ENCODE assay signal across 18 cellular contexts in genomic region chr12:42725839-42726238, GRCh38.
DNase-seq lines count a peak whose midpoint lies in the region; ATAC-seq and TF ChIP-seq lines count a peak whose summit lies in the region.
"Had no signal": no experiment of that assay in that cellular context is flagged by ENCODE, and none has a peak within 500 bp of the region (broad histone marks: within the 10 kb centered on the region; RNA-seq: fewer than 3 reads in every experiment).

No MANE protein-coding gene starts in this region.

- H2AFZ ChIP-seq in PC-3 (ENCODE audit: low read length), result no peak overlapping the region

- no peaks in the 10 kb centered on the region for H3K36me3 Mint-ChIP-seq in type B pancreatic cell
- H3K36me3 Mint-ChIP-seq in activated CD8-positive, alpha-beta T cell treated with anti-CD3 and anti-CD28 coated beads for 36 hours (ENCODE audit: low read depth), result no peaks in the 10 kb centered on the region

- no peaks in the 10 kb centered on the region for H4K20me1 ChIP-seq in PC-3 (ENCODE audit: low read length)

- H3K27me3 ChIP-seq in PC-3 (ENCODE audit: low read length) (no peaks in the 10 kb centered on the region), kidney epithelial cell (ENCODE audit: control insufficient read depth, insufficient read depth, low read length) (no peaks in the 10 kb centered on the region)
- H3K27me3 ChIP-seq: BE2C had no signal

- no peak overlapping the region for H3K27ac ChIP-seq in PC-3 (ENCODE audit: low read length)

- peaks cover 41% of the 10 kb centered on the region for H3K4me1 ChIP-seq in PC-3 (ENCODE audit: insufficient read depth, low read length)
- H3K4me1 ChIP-seq: BE2C had no signal

- H3K9ac ChIP-seq in PC-3 (ENCODE audit: low read length), result no peak overlapping the region

- H3K4me3 Mint-ChIP-seq in type B pancreatic cell, result no peak overlapping the region
- no peak overlapping the region for H3K4me3 Mint-ChIP-seq in activated CD8-positive, alpha-beta T cell treated with anti-CD3 and anti-CD28 coated beads for 36 hours
- H3K4me3 Mint-ChIP-seq: T-helper 1 cell treated with Interleukin-12 subunit alpha and Interleukin-12 subunit beta and Interleukin-4 antibody, amounts not matched to agents 30 μg/mL and 1 μg/mL, for 36 hours had no signal

- H3K4me3 ChIP-seq in AG10803 (ENCODE audit: low read length) (no peak overlapping the region), PC-3 (ENCODE audit: low read length) (no peak overlapping the region), kidney epithelial cell (ENCODE audit: low read depth, low read length) (no peak overlapping the region)
- H3K4me3 ChIP-seq: mucosa of descending colon had no signal

- DNase-seq in AG10803 (ENCODE audit: low read depth) (peak; percentile 61), PC-3 (peak; percentile 80), dedifferentiated amniotic fluid mesenchymal stem cell (ENCODE audit: extremely low spot score) (peak; percentile 52), kidney epithelial cell (ENCODE audit: low read depth) (peak; percentile 67), NCI-H187 (lab: John Stamatoyannopoulos, UW) (no peak), type B pancreatic cell (ENCODE audit: extremely low spot score, unreplicated experiment) (no peak), NCI-H2171 (lab: John Stamatoyannopoulos, UW) (no peak)
- no peak for DNase-seq in activated CD8-positive, alpha-beta T cell treated with anti-CD3 and anti-CD28 coated beads for 36 hours
- DNase-seq: activated CD4-positive, CD25-positive, alpha-beta regulatory T cell treated with anti-CD3 and anti-CD28 coated beads, Interleukin-2, amount 50 U/mL, for 72 hours; activated naive CD4-positive, alpha-beta T cell treated with anti-CD3 and anti-CD28 coated beads, Interleukin-2, amount 50 U/mL, for 16 hours; BE2C; KG1; mucosa of descending colon; NCI-H1694; NCI-H526 treated with DMSO at 0.1 percent for 48 hours; RPMI8226 had no signal

- H3K79me2 ChIP-seq in PC-3 (ENCODE audit: low read length), result no peaks in the 10 kb centered on the region

- peak overlapping the region; percentile 20; the same call in 1 of the 2 replicates for H3K4me2 ChIP-seq in PC-3 (ENCODE audit: low read length)

- H3K9me3 ChIP-seq in PC-3 (ENCODE audit: low read length), result no peaks in the 10 kb centered on the region

- H3K27ac Mint-ChIP-seq in type B pancreatic cell, result no peak overlapping the region
- no peak overlapping the region for H3K27ac Mint-ChIP-seq in activated CD8-positive, alpha-beta T cell treated with anti-CD3 and anti-CD28 coated beads for 36 hours
- H3K27ac Mint-ChIP-seq: T-helper 1 cell treated with Interleukin-12 subunit alpha and Interleukin-12 subunit beta and Interleukin-4 antibody, amounts not matched to agents 30 μg/mL and 1 μg/mL, for 36 hours had no signal

- H3K36me3 ChIP-seq in PC-3 (ENCODE audit: low read depth, low read length), result no peaks in the 10 kb centered on the region
- no peaks in the 10 kb centered on the region for H3K36me3 ChIP-seq in kidney epithelial cell (ENCODE audit: control insufficient read depth, insufficient read depth, low read length)
- H3K36me3 ChIP-seq: BE2C had no signal

- CTCF ChIA-PET in PC-3 (lab: Charles Lee), result no interaction called here
- CTCF ChIA-PET in activated CD8-positive, alpha-beta T cell treated with anti-CD3 and anti-CD28 coated beads for 36 hours (lab: Charles Lee), result no interaction called here

- no peaks in the 10 kb centered on the region for H3F3A ChIP-seq in PC-3 (ENCODE audit: low read length, unreplicated experiment)

- BruUV-seq in PC-3 (replicated peaks; lab: Mats Ljungman, UMichigan), result no TSS peak

- no peaks in the 10 kb centered on the region for H3K27me3 Mint-ChIP-seq in type B pancreatic cell
- H3K27me3 Mint-ChIP-seq in activated CD8-positive, alpha-beta T cell treated with anti-CD3 and anti-CD28 coated beads for 36 hours, result no peaks in the 10 kb centered on the region

- peaks cover 15% of the 10 kb centered on the region for H3K9me3 Mint-ChIP-seq in type B pancreatic cell
- H3K9me3 Mint-ChIP-seq in activated CD8-positive, alpha-beta T cell treated with anti-CD3 and anti-CD28 coated beads for 36 hours, result peaks cover 2% of the 10 kb centered on the region
- H3K9me3 Mint-ChIP-seq: T-helper 1 cell treated with Interleukin-12 subunit alpha and Interleukin-12 subunit beta and Interleukin-4 antibody, amounts not matched to agents 30 μg/mL and 1 μg/mL, for 36 hours had no signal

- H3K9me2 ChIP-seq in PC-3 (replicated peaks; ENCODE audit: low read length), result no peaks in the 10 kb centered on the region

- intact Hi-C loops in PC-3 (cut with micrococcal nuclease), result loop anchor here (5.0 kb wide), 1 partner anchor 134 kb away; no protein-coding TSS in a partner anchor
- intact Hi-C loops in activated CD8-positive, alpha-beta T cell treated with anti-CD3 and anti-CD28 coated beads for 36 hours (cut with micrococcal nuclease), result no loop called here

- POLR2A ChIA-PET in PC-3 (lab: Charles Lee; ENCODE audit: unreplicated experiment), result no interaction called here
- POLR2A ChIA-PET in activated CD8-positive, alpha-beta T cell treated with anti-CD3 and anti-CD28 coated beads for 36 hours (lab: Charles Lee), result no interaction called here

- ATAC-seq in PC-3, result peak; percentile 66
- ATAC-seq in activated CD8-positive, alpha-beta T cell treated with anti-CD3 and anti-CD28 coated beads for 36 hours, result no peak
- ATAC-seq: HCT116, mucosa of descending colon had no signal

- H3K4me1 Mint-ChIP-seq in type B pancreatic cell (ENCODE audit: unreplicated experiment), result peaks cover 6% of the 10 kb centered on the region
- H3K4me1 Mint-ChIP-seq in activated CD8-positive, alpha-beta T cell treated with anti-CD3 and anti-CD28 coated beads for 36 hours (ENCODE audit: low read depth), result no peaks in the 10 kb centered on the region

- no peak for TF ChIP-seq CTCF in AG10803 (conservative IDR thresholded peaks at IDR 0.05; ENCODE audit: low read length)
- no peak for TF ChIP-seq CTCF in PC-3 (conservative IDR thresholded peaks at IDR 0.05; ENCODE audit: low read depth, low read length)
- TF ChIP-seq CTCF in kidney epithelial cell (IDR thresholded peaks at IDR 0.05; ENCODE audit: insufficient read depth, low read length, poor library complexity, severe bottlenecking), result no peak
- no peak for TF ChIP-seq CTCF in type B pancreatic cell (conservative IDR thresholded peaks at IDR 0.05)
- no peak for TF ChIP-seq CTCF in activated CD8-positive, alpha-beta T cell treated with anti-CD3 and anti-CD28 coated beads for 36 hours (IDR thresholded peaks at IDR 0.05)

Comparison
In these comparisons a context has a peak if more than half of its experiments do, and no peak if none do; other contexts are left out.
1. DNase-seq: peak in AG10803 (single experiment), PC-3 (single experiment), dedifferentiated amniotic fluid mesenchymal stem cell (single experiment) and kidney epithelial cell (single experiment); none in NCI-H187 (0 of 2), type B pancreatic cell (single experiment), activated CD8-positive, alpha-beta T cell treated with anti-CD3 and anti-CD28 coated beads for 36 hours (single experiment) and NCI-H2171 (single experiment).